16 cellular contexts compared by ENCODE assay signal in genomic region chr15:41980654-41981323, GRCh38. TPM values are rescaled to one million over a fixed set of nuclear protein-coding genes. Genes with fewer than 3 reads are reported as not detected.
A peak's percentile ranks its signal among the peaks of the same experiment; 100 is the strongest.
DNase-seq lines count a peak whose midpoint lies in the region; ATAC-seq and TF ChIP-seq lines count a peak whose summit lies in the region.
"Had no signal": no experiment of that assay in that cellular context is flagged by ENCODE, and none has a peak within 500 bp of the region (broad histone marks: within the 10 kb centered on the region; RNA-seq: fewer than 3 reads in every experiment).

No MANE protein-coding gene starts in this region.

- peak; percentile 6 for DNase-seq in activated CD4-positive, alpha-beta T cell treated with anti-CD3 and anti-CD28 coated beads for 36 hours
- no peak for DNase-seq in activated CD4-positive, alpha-beta T cell treated with anti-CD3 and anti-CD28 coated beads for 1 hour
- DNase-seq in iPS-NIHi7 (ENCODE audit: extremely low spot score) (peak; percentile 5), gastrocnemius medialis (no peak), NCI-H2081 treated with DMSO at 0.1 percent for 48 hours (lab: John Stamatoyannopoulos, UW) (no peak), NCI-H748 (lab: John Stamatoyannopoulos, UW; ENCODE audit: unreplicated experiment) (no peak)
- no peak for DNase-seq in stimulated activated CD4-positive, alpha-beta T cell treated with anti-CD3 and anti-CD28 coated beads, Interleukin-4, amount 100 ng/mL, for 24 hours
- DNase-seq: CD4-positive, alpha-beta T cell; KBM-7; NCI-H1105; SIG-M5; stimulated activated CD4-positive, alpha-beta T cell treated with anti-CD3 and anti-CD28 coated beads, Interleukin-12 subunit alpha, Interleukin-12 subunit beta, amount 100 ng/mL, for 4 hours had no signal

- no peaks in the 10 kb centered on the region for H3K27me3 Mint-ChIP-seq in activated CD4-positive, alpha-beta T cell treated with anti-CD3 and anti-CD28 coated beads for 36 hours
- no peaks in the 10 kb centered on the region for H3K27me3 Mint-ChIP-seq in activated T-helper 17 cell treated with anti-CD3 and anti-CD28 coated beads, Interleukin-2, amount 50 U/mL, for 72 hours

- peaks cover 5% of the 10 kb centered on the region for H3K4me1 Mint-ChIP-seq in activated CD4-positive, alpha-beta T cell treated with anti-CD3 and anti-CD28 coated beads for 36 hours
- peaks cover 11% of the 10 kb centered on the region for H3K4me1 Mint-ChIP-seq in activated T-helper 17 cell treated with anti-CD3 and anti-CD28 coated beads, Interleukin-2, amount 50 U/mL, for 72 hours
- H3K4me1 Mint-ChIP-seq: central memory CD8-positive, alpha-beta T cell had no signal

- no peak overlapping the region for H3K27ac ChIP-seq in gastrocnemius medialis

- no peak for TF ChIP-seq CTCF in gastrocnemius medialis (IDR thresholded peaks at IDR 0.05 in 4 of 5, conservative IDR thresholded peaks at IDR 0.05 in 1 of 5)

- CTCF ChIA-PET in activated CD4-positive, alpha-beta T cell treated with anti-CD3 and anti-CD28 coated beads for 36 hours (lab: Charles Lee): interaction anchor here (0.7 to 2.5 kb wide), 2 partner anchors 9 to 12 kb away, joined by 3 to 7 read pairs; no protein-coding TSS in a partner anchor

- H3K4me3 Mint-ChIP-seq in activated CD4-positive, alpha-beta T cell treated with anti-CD3 and anti-CD28 coated beads for 36 hours: no peak overlapping the region
- peak overlapping the region; percentile 49 for H3K4me3 Mint-ChIP-seq in activated T-helper 17 cell treated with anti-CD3 and anti-CD28 coated beads, Interleukin-2, amount 50 U/mL, for 72 hours
- H3K4me3 Mint-ChIP-seq: CD4-positive, alpha-beta T cell; central memory CD8-positive, alpha-beta T cell had no signal

- TF ChIP-seq POLR2A in gastrocnemius medialis (IDR thresholded peaks at IDR 0.05): no peak

- H3K27me3 ChIP-seq in gastrocnemius medialis: no peaks in the 10 kb centered on the region

- H3K4me1 ChIP-seq in gastrocnemius medialis: no peaks in the 10 kb centered on the region

- ATAC-seq in activated CD4-positive, alpha-beta T cell treated with anti-CD3 and anti-CD28 coated beads for 36 hours: peak; percentile 36
- ATAC-seq in activated T-helper 17 cell treated with anti-CD3 and anti-CD28 coated beads, Interleukin-2, amount 50 U/mL, for 72 hours (replicated peaks): peak; percentile 76
- peak; percentile 25 to 30 for ATAC-seq in gastrocnemius medialis

- H3K36me3 Mint-ChIP-seq in activated CD4-positive, alpha-beta T cell treated with anti-CD3 and anti-CD28 coated beads for 36 hours (ENCODE audit: low read depth): no peaks in the 10 kb centered on the region
- H3K36me3 Mint-ChIP-seq in activated T-helper 17 cell treated with anti-CD3 and anti-CD28 coated beads, Interleukin-2, amount 50 U/mL, for 72 hours (ENCODE audit: low read depth): no peaks in the 10 kb centered on the region

- no peaks in the 10 kb centered on the region for H3K9me3 ChIP-seq in gastrocnemius medialis

- no peaks in the 10 kb centered on the region for H3K36me3 ChIP-seq in gastrocnemius medialis

- no peak overlapping the region for H3K4me3 ChIP-seq in gastrocnemius medialis

- POLR2A ChIA-PET in activated CD4-positive, alpha-beta T cell treated with anti-CD3 and anti-CD28 coated beads for 36 hours (lab: Charles Lee): no interaction called here

- no peaks in the 10 kb centered on the region for H3K9me3 Mint-ChIP-seq in activated CD4-positive, alpha-beta T cell treated with anti-CD3 and anti-CD28 coated beads for 36 hours (ENCODE audit: low read depth)
- H3K9me3 Mint-ChIP-seq in activated T-helper 17 cell treated with anti-CD3 and anti-CD28 coated beads, Interleukin-2, amount 50 U/mL, for 72 hours: no peaks in the 10 kb centered on the region
- H3K9me3 Mint-ChIP-seq: CD4-positive, alpha-beta T cell; central memory CD8-positive, alpha-beta T cell had no signal

- peak overlapping the region; percentile 2 for H3K27ac Mint-ChIP-seq in activated CD4-positive, alpha-beta T cell treated with anti-CD3 and anti-CD28 coated beads for 36 hours
- peak overlapping the region; percentile 53 for H3K27ac Mint-ChIP-seq in activated T-helper 17 cell treated with anti-CD3 and anti-CD28 coated beads, Interleukin-2, amount 50 U/mL, for 72 hours
- H3K27ac Mint-ChIP-seq: CD4-positive, alpha-beta T cell had no signal

- intact Hi-C loops in activated CD4-positive, alpha-beta T cell treated with anti-CD3 and anti-CD28 coated beads for 36 hours (cut with DNase I, micrococcal nuclease): no loop called here
- intact Hi-C loops in gastrocnemius medialis (cut with DNase I; ENCODE audit: low total_unique reads): no loop called here

- in situ Hi-C loops in gastrocnemius medialis (cut with MboI; ENCODE audit: low sequenced_read_pairs in 4 of 4): no loop called here

RNA-seq across cellular contexts. Expression of gene EHD4, which starts 8.4 kb away (rescaled TPM):
- total RNA-seq in activated CD4-positive, alpha-beta T cell treated with anti-CD3 and anti-CD28 coated beads for 36 hours: 10 to 100 TPM; 34.7 to 35.7 TPM
- total RNA-seq in activated T-helper 17 cell treated with anti-CD3 and anti-CD28 coated beads, Interleukin-2, amount 50 U/mL, for 72 hours: 10 to 100 TPM; 51.0 to 56.3 TPM
- total RNA-seq in gastrocnemius medialis: 1 to 10 TPM; 3.8 to 7.1 (median 4.3) TPM

RNA-seq across cellular contexts. Expression of gene PLA2G4E, which starts 40.1 kb away (rescaled TPM):
- total RNA-seq in activated CD4-positive, alpha-beta T cell treated with anti-CD3 and anti-CD28 coated beads for 36 hours: not detected
- total RNA-seq in activated T-helper 17 cell treated with anti-CD3 and anti-CD28 coated beads, Interleukin-2, amount 50 U/mL, for 72 hours: under 1 TPM in 1 of 2 donors, not detected in 1; 0.13 TPM
- total RNA-seq in gastrocnemius medialis: not detected
- total RNA-seq: CD4-positive, alpha-beta T cell; H1; osteocyte had no signal

Comparison
In these comparisons a context has a peak if more than half of its experiments do, and no peak if none do; other contexts are left out.
1. DNase-seq: peak in activated CD4-positive, alpha-beta T cell treated with anti-CD3 and anti-CD28 coated beads for 36 hours (single experiment) and iPS-NIHi7 (single experiment); none in activated CD4-positive, alpha-beta T cell treated with anti-CD3 and anti-CD28 coated beads for 1 hour (single experiment), gastrocnemius medialis (0 of 2), stimulated activated CD4-positive, alpha-beta T cell treated with anti-CD3 and anti-CD28 coated beads, Interleukin-4, amount 100 ng/mL, for 24 hours (single experiment), NCI-H2081 treated with DMSO at 0.1 percent for 48 hours (single experiment) and NCI-H748 (single experiment).
2. RNA of gene EHD4, which starts 8.4 kb away (total RNA-seq): 51.0 to 56.3 TPM in activated T-helper 17 cell treated with anti-CD3 and anti-CD28 coated beads, Interleukin-2, amount 50 U/mL, for 72 hours and 34.7 to 35.7 TPM in activated CD4-positive, alpha-beta T cell treated with anti-CD3 and anti-CD28 coated beads for 36 hours; 3.8 to 7.1 TPM in gastrocnemius medialis; every median in the first group is over 4 times any median in the second.
3. Peak in every context shown above with its lines, with median percentiles within 50 percentile points of each other: ATAC-seq.